1 cellular context compared by ENCODE assay signal in genomic region chr3:70984756-70985155, GRCh38.
TF ChIP-seq lines count a peak whose summit lies in the region.

No MANE protein-coding gene starts in this region.

TF ChIP-seq in HepG2, 621 proteins besides CTCF, POLR2A, EP300 and RAD21 (continued from another document):
- TF ChIP-seq ZNF710 (CRISPR knock-in tag; IDR thresholded peaks at IDR 0.05; ENCODE audit: borderline replicate concordance) (no peak), ZNF550 (CRISPR knock-in tag; IDR thresholded peaks at IDR 0.05; ENCODE audit: borderline replicate concordance) (no peak), NBN (conservative IDR thresholded peaks at IDR 0.05) (no peak), GTF3A (CRISPR knock-in tag; conservative IDR thresholded peaks at IDR 0.05) (no peak)
TF ChIP-seq in HepG2: peak in this region for 0.
